ENCODE assay signal across 8 cellular contexts in the genomic region with DNA sequence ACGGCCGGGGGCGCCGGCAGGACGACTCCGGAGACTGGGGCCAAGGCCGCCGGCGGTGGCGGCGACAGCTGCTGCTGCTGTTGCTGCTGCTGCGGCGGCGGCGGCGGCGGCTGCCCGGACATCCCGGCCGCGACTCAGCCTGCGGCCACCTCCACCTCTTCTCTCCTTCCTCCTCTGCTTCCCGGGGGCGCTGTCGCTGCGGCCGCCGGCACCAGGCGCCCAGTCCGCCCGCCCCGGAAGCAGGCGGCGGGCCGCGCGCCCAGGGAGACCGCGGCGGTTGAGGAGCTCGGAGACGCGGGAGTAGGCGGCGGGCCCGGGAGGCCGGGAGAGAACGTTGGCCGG. TPM values are rescaled to one million over a fixed set of nuclear protein-coding genes. Genes with fewer than 3 reads are reported as not detected.
DNase-seq lines count a peak whose midpoint lies in the region; ATAC-seq and TF ChIP-seq lines count a peak whose summit lies in the region.

No MANE protein-coding gene starts in this region.

- H2BK15ac ChIP-seq in H9 (ENCODE audit: low read depth, low read length) = no peak overlapping the region

- H3K27me3 ChIP-seq in H9 (ENCODE audit: insufficient read depth, low read length) = no peaks in the 10 kb centered on the region
- H3K27me3 ChIP-seq in MG63 = no peaks in the 10 kb centered on the region
- no peaks in the 10 kb centered on the region for H3K27me3 ChIP-seq in hepatocyte

- H4K20me1 ChIP-seq in H9 (ENCODE audit: control insufficient read depth, insufficient read depth, insufficient read length) (no peaks in the 10 kb centered on the region), hepatocyte (ENCODE audit: insufficient read depth, poor library complexity, severe bottlenecking) (peaks cover 27% of the 10 kb centered on the region)

- H2AFZ ChIP-seq in H9 (ENCODE audit: low read length) (no peak overlapping the region), hepatocyte (peak overlapping the region; percentile 49)

- H3K4me1 Mint-ChIP-seq in H9 = peaks cover 32 to 33% of the 10 kb centered on the region in 2 experiments
- peaks cover 42% of the 10 kb centered on the region for H3K4me1 Mint-ChIP-seq in stimulated activated memory B cell treated with anti-CD40 and anti-IgM and Interleukin-4, amounts not matched to agents 10 μg/mL and 1 μg/mL and 100 μg/mL, for 72 hours

- peaks cover 6% of the 10 kb centered on the region for H3K36me3 ChIP-seq in MG63
- no peaks in the 10 kb centered on the region for H3K36me3 ChIP-seq in hepatocyte (replicated peaks; ENCODE audit: insufficient read depth, low read depth)

- H4K91ac ChIP-seq in H9 (ENCODE audit: insufficient read length, low read depth, low read length) = no peak overlapping the region

- DNase-seq in DMS53 treated with DMSO at 0.1 percent for 48 hours (lab: John Stamatoyannopoulos, UW; ENCODE audit: unreplicated experiment) (peak; percentile 73), DMS53 (lab: John Stamatoyannopoulos, UW) (no peak), H9 (peak; percentile 55), MG63 (no peak), activated gamma-delta T cell (lab: John Stamatoyannopoulos, UW) (peak; percentile 79), hepatocyte (ENCODE audit: low spot score) (no peak), NCI-H1105 (lab: John Stamatoyannopoulos, UW) (no peak)

- H3K36me3 Mint-ChIP-seq in H9 (ENCODE audit: insufficient read depth in 1 of 3, low read depth in 3 of 3) = peaks cover 4 to 14% (median 7%) of the 10 kb centered on the region in 3 experiments
- H3K36me3 Mint-ChIP-seq in stimulated activated memory B cell treated with anti-CD40 and anti-IgM and Interleukin-4, amounts not matched to agents 10 μg/mL and 1 μg/mL and 100 μg/mL, for 72 hours = no peaks in the 10 kb centered on the region

- no peaks in the 10 kb centered on the region for H3K9me2 ChIP-seq in hepatocyte (replicated peaks; ENCODE audit: insufficient read depth)

- no peak overlapping the region for H3K9ac ChIP-seq in H9 (ENCODE audit: extremely low read depth, insufficient read length, low read length)

- H2BK120ac ChIP-seq in H9 (ENCODE audit: low read depth, low read length, poor library complexity, severe bottlenecking) = no peak overlapping the region

- no peak overlapping the region for H4K8ac ChIP-seq in H9 (replicated peaks; ENCODE audit: insufficient read length, low read depth, low read length)

- H2BK12ac ChIP-seq in H9 (ENCODE audit: insufficient read length, low read depth, low read length) = no peak overlapping the region

- H3K79me2 ChIP-seq in H9 (ENCODE audit: insufficient read depth, low read length) (peaks cover 14% of the 10 kb centered on the region; the same call in 1 of the 2 replicates), hepatocyte (peaks cover 48% of the 10 kb centered on the region)

- H3K23ac ChIP-seq in H9 (ENCODE audit: insufficient read length, low read depth, low read length) = no peak overlapping the region

- no peak overlapping the region for H2BK20ac ChIP-seq in H9 (ENCODE audit: low read depth, low read length, poor library complexity, severe bottlenecking)

- H3K4ac ChIP-seq in H9 (ENCODE audit: low read depth, low read length) = no peak overlapping the region

- H3K4me3 ChIP-seq in MG63 = peak overlapping the region; percentile 43; the same call in 1 of the 2 replicates
- H3K4me3 ChIP-seq in hepatocyte = peak overlapping the region; percentile 61

- peak; percentile 79 for ATAC-seq in stimulated activated memory B cell treated with anti-CD40 and anti-IgM and Interleukin-4, amounts not matched to agents 10 μg/mL and 1 μg/mL and 100 μg/mL, for 72 hours

- H3K4me3 Mint-ChIP-seq in H9 = peak overlapping the region; percentile 55 to 58; a peak in 4 of 5 replicates
- H3K4me3 Mint-ChIP-seq in stimulated activated memory B cell treated with anti-CD40 and anti-IgM and Interleukin-4, amounts not matched to agents 10 μg/mL and 1 μg/mL and 100 μg/mL, for 72 hours = peak overlapping the region; percentile 91

- no peaks in the 10 kb centered on the region; the same call in 1 of the 2 replicates for H3K27me3 Mint-ChIP-seq in H9 (ENCODE audit: low read depth)
- no peaks in the 10 kb centered on the region for H3K27me3 Mint-ChIP-seq in stimulated activated memory B cell treated with anti-CD40 and anti-IgM and Interleukin-4, amounts not matched to agents 10 μg/mL and 1 μg/mL and 100 μg/mL, for 72 hours

- no peak overlapping the region for H3K56ac ChIP-seq in H9 (ENCODE audit: insufficient read length, low read depth, low read length)

- no peaks in the 10 kb centered on the region for H3K9me3 ChIP-seq in H9 (ENCODE audit: control insufficient read depth, low read depth, low read length)
- no peaks in the 10 kb centered on the region for H3K9me3 ChIP-seq in MG63
- no peaks in the 10 kb centered on the region for H3K9me3 ChIP-seq in hepatocyte (ENCODE audit: low read depth)

- peaks cover 7% of the 10 kb centered on the region for H3K23me2 ChIP-seq in H9 (ENCODE audit: insufficient read length, low read depth, low read length, poor library complexity, severe bottlenecking)

- no CpG with 5 or more reads among the region's 49 CpGs for WGBS in H9 (ENCODE audit: extremely low coverage, insufficient read length, low lambda C conversion rate)
- 2% methylated on average over 31 of the region's 49 CpGs for WGBS in hepatocyte (ENCODE audit: low lambda C conversion rate, missing lambda C conversion rate)

- H4K5ac ChIP-seq in H9 (ENCODE audit: insufficient read length, low read depth, low read length) = no peak overlapping the region

- H3K4me1 ChIP-seq in H9 (ENCODE audit: insufficient read depth, low read length) (peaks cover 2% of the 10 kb centered on the region; the same call in 1 of the 2 replicates), hepatocyte (ENCODE audit: insufficient read depth) (peaks cover 15% of the 10 kb centered on the region)

- H3K14ac ChIP-seq in H9 (ENCODE audit: insufficient read depth, low read length) = no peak overlapping the region; the same call in 1 of the 2 replicates

- no peak overlapping the region for H2AK5ac ChIP-seq in H9 (ENCODE audit: insufficient read length, low read length)

- peak; percentile 26; the same call in 1 of the 3 replicates for TF ChIP-seq CTCF in H9 (conservative IDR thresholded peaks at IDR 0.05)
- TF ChIP-seq CTCF in hepatocyte (IDR thresholded peaks at IDR 0.05; ENCODE audit: poor library complexity) = peak; percentile 11

- no peaks in the 10 kb centered on the region for H3K79me1 ChIP-seq in H9 (ENCODE audit: insufficient read depth, low read depth, low read length, poor library complexity, severe bottlenecking)

- H3K18ac ChIP-seq in H9 (ENCODE audit: insufficient read length, low read depth, low read length) = no peak overlapping the region

- no peak overlapping the region for H2BK5ac ChIP-seq in H9 (ENCODE audit: insufficient read length, low read length)

- H3K27ac ChIP-seq in H9 (ENCODE audit: insufficient read length, low read depth, low read length) = no peak overlapping the region
- H3K27ac ChIP-seq in hepatocyte = peak overlapping the region; percentile 98

- H3T11ph ChIP-seq in H9 (ENCODE audit: low read length) = no peak overlapping the region

- H3K27ac Mint-ChIP-seq in H9 = no peak overlapping the region
- peak overlapping the region; percentile 96 for H3K27ac Mint-ChIP-seq in stimulated activated memory B cell treated with anti-CD40 and anti-IgM and Interleukin-4, amounts not matched to agents 10 μg/mL and 1 μg/mL and 100 μg/mL, for 72 hours

- H3K4me2 ChIP-seq in H9 (ENCODE audit: insufficient read depth, insufficient read length, low read length) (no peak overlapping the region), hepatocyte (peak overlapping the region; percentile 29)

- peaks cover 7 to 10% of the 10 kb centered on the region in 2 experiments for H3K9me3 Mint-ChIP-seq in H9
- H3K9me3 Mint-ChIP-seq in stimulated activated memory B cell treated with anti-CD40 and anti-IgM and Interleukin-4, amounts not matched to agents 10 μg/mL and 1 μg/mL and 100 μg/mL, for 72 hours = no peaks in the 10 kb centered on the region

RNA-seq across cellular contexts. Expression of gene RANBP9, which starts 0.3 kb away (rescaled TPM):
- total RNA-seq in H9 (2021) = 35.8 and 37.2 TPM in 2 replicates
- total RNA-seq in MG63 (2014; rRNA removed; shearing (Covaris generic); ENCODE audit: low replicate concordance) = 45.2 and 62.2 TPM in 2 replicates
- total RNA-seq in hepatocyte = 28.6 and 36.1 TPM in 2 replicates
- 20.1 and 24.2 TPM in 2 replicates for polyA plus RNA-seq in hepatocyte

Comparison
In these comparisons a context has a peak if more than half of its experiments do, and no peak if none do; other contexts are left out.
1. DNase-seq: peak in DMS53 treated with DMSO at 0.1 percent for 48 hours (single experiment), H9 (single experiment) and activated gamma-delta T cell (single experiment); none in DMS53 (single experiment), MG63 (single experiment), hepatocyte (single experiment) and NCI-H1105 (single experiment).